8 cellular contexts compared by ENCODE assay signal in genomic region chr4:105474110-105474518, GRCh38. TPM values are rescaled to one million over a fixed set of nuclear protein-coding genes. Genes with fewer than 3 reads are reported as not detected.
DNase-seq lines count a peak whose midpoint lies in the region; ATAC-seq and TF ChIP-seq lines count a peak whose summit lies in the region.

No MANE protein-coding gene starts in this region.

- H3K27me3 Mint-ChIP-seq in activated naive CD8-positive, alpha-beta T cell treated with anti-CD3 and anti-CD28 coated beads for 36 hours: no peaks in the 10 kb centered on the region

- H2AFZ ChIP-seq in ACC112 (ENCODE audit: low read length, unreplicated experiment): no peak overlapping the region

- ATAC-seq in HG03460 (IDR thresholded peaks at IDR 0.05; ENCODE audit: unreplicated experiment) (peak; percentile 0), heart right ventricle (no peak), GM21447 (IDR thresholded peaks at IDR 0.05; ENCODE audit: unreplicated experiment) (no peak)

- DNase-seq in activated naive CD8-positive, alpha-beta T cell treated with anti-CD3 and anti-CD28 coated beads for 36 hours: no peak
- DNase-seq in heart right ventricle (peak; percentile 83 to 90), DMS153 treated with DMSO at 0.1 percent for 48 hours (lab: John Stamatoyannopoulos, UW; ENCODE audit: unreplicated experiment) (no peak)

- H3K4me3 Mint-ChIP-seq in activated naive CD8-positive, alpha-beta T cell treated with anti-CD3 and anti-CD28 coated beads for 36 hours: peak overlapping the region; percentile 99

- H3K27me3 ChIP-seq in ACC112 (ENCODE audit: insufficient read depth, low read length) (no peaks in the 10 kb centered on the region), heart right ventricle (no peaks in the 10 kb centered on the region), rectal smooth muscle tissue (ENCODE audit: control insufficient read depth, insufficient read depth, low read length) (no peaks in the 10 kb centered on the region)

- no peaks in the 10 kb centered on the region for H3K36me3 ChIP-seq in ACC112 (ENCODE audit: insufficient read depth, low read length)
- H3K36me3 ChIP-seq in heart right ventricle: no peaks in the 10 kb centered on the region
- H3K36me3 ChIP-seq in rectal smooth muscle tissue (ENCODE audit: control insufficient read depth, insufficient read depth, low read length): no peaks in the 10 kb centered on the region

- peaks cover 37% of the 10 kb centered on the region for H3K79me2 ChIP-seq in ACC112 (ENCODE audit: control insufficient read depth, insufficient read depth, low read length, unreplicated experiment)

- H3K9me3 Mint-ChIP-seq in activated naive CD8-positive, alpha-beta T cell treated with anti-CD3 and anti-CD28 coated beads for 36 hours: no peaks in the 10 kb centered on the region

- H3K27ac Mint-ChIP-seq in activated naive CD8-positive, alpha-beta T cell treated with anti-CD3 and anti-CD28 coated beads for 36 hours: peak overlapping the region; percentile 100

- peaks cover 12% of the 10 kb centered on the region for H3K36me3 Mint-ChIP-seq in activated naive CD8-positive, alpha-beta T cell treated with anti-CD3 and anti-CD28 coated beads for 36 hours

- TF ChIP-seq CTCF in GM12874 (IDR thresholded peaks at IDR 0.05; ENCODE audit: insufficient read depth, low read depth, low read length) (peak; percentile 97), heart right ventricle (IDR thresholded peaks at IDR 0.05) (peak; percentile 81 to 96 (median 92))

- peaks cover 17% of the 10 kb centered on the region for H3K4me1 ChIP-seq in ACC112 (ENCODE audit: control insufficient read depth, insufficient read depth, low read length, unreplicated experiment)
- peaks cover 5 to 45% (median 34%) of the 10 kb centered on the region in 9 donors for H3K4me1 ChIP-seq in heart right ventricle
- H3K4me1 ChIP-seq in rectal smooth muscle tissue (ENCODE audit: control insufficient read depth, insufficient read depth, low read length): peaks cover 12% of the 10 kb centered on the region

- H3K4me3 ChIP-seq in ACC112 (ENCODE audit: low read depth, low read length) (peak overlapping the region; percentile 92), heart right ventricle (peak overlapping the region in 9 of 10 donors; percentile 79 to 97 (median 90)), rectal smooth muscle tissue (ENCODE audit: low read length) (peak overlapping the region; percentile 98)

- no peaks in the 10 kb centered on the region for H3K9me3 ChIP-seq in heart right ventricle

- 8% methylated on average over 21 of the region's 21 CpGs for WGBS in heart right ventricle, 2 donors

- no peak overlapping the region for H3K9ac ChIP-seq in rectal smooth muscle tissue (ENCODE audit: low read length)

- peaks cover 34% of the 10 kb centered on the region for H3K4me1 Mint-ChIP-seq in activated naive CD8-positive, alpha-beta T cell treated with anti-CD3 and anti-CD28 coated beads for 36 hours

- intact Hi-C loops in heart right ventricle (cut with DNase I): loop anchor here in 4 of 10 donors (5.0 to 10.0 kb wide), 2 partner anchors 229 to 332 kb away; no protein-coding TSS in a partner anchor

- no peak overlapping the region; the same call in 1 of the 2 replicates for H3K27ac ChIP-seq in ACC112 (ENCODE audit: low read depth, low read length)
- H3K27ac ChIP-seq in heart right ventricle: peak overlapping the region; percentile 95 to 100 (median 98)
- peak overlapping the region; percentile 98 for H3K27ac ChIP-seq in rectal smooth muscle tissue (ENCODE audit: low read depth, low read length)

RNA-seq across cellular contexts. Expression of gene PPA2, which starts 0.3 kb away (rescaled TPM):
- 100 to 1,000 TPM; 101 to 104 TPM for total RNA-seq in activated naive CD8-positive, alpha-beta T cell treated with anti-CD3 and anti-CD28 coated beads for 36 hours
- 100 to 1,000 TPM in 3 of 10 donors, 10 to 100 TPM in 7; 67.9 to 105 (median 91.6) TPM for total RNA-seq in heart right ventricle
- 100 to 1,000 TPM in 1 of 2 donors, 10 to 100 TPM in 1; 55.2 to 100 TPM for polyA plus RNA-seq in heart right ventricle

Comparison
In these comparisons a context has a peak if more than half of its experiments do, and no peak if none do; other contexts are left out.
1. DNase-seq: peak in heart right ventricle (2 of 2); none in activated naive CD8-positive, alpha-beta T cell treated with anti-CD3 and anti-CD28 coated beads for 36 hours (single experiment) and DMS153 treated with DMSO at 0.1 percent for 48 hours (single experiment).
2. Peak in every context shown above with its lines, with median percentiles within 50 percentile points of each other: H3K4me3 ChIP-seq.